2 cellular contexts compared by ENCODE assay signal in the genomic region with DNA sequence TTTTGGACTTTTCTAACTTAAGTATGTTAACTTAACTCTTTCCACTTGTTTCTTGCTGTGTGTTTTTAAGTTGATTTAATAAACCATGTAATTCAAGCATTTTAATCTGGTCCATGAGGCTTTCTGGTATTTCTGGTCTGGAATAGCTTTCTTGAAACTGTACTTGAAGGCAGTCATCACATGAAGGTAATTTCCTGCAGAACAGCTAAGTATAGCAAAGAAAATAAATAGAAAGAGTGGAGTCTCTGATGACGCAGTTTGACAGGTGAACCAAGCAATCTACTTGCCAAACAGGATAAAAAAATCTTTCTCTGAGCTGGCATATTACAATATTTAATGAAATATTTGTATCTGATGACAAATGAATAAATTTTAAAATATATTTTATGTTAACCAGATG.
TF ChIP-seq lines count a peak whose summit lies in the region.

No MANE protein-coding gene starts in this region.

TF ChIP-seq in GM23338, 12 proteins besides CTCF, POLR2A, EP300 and RAD21 (continues in another document):
- TF ChIP-seq, protein P1, sequence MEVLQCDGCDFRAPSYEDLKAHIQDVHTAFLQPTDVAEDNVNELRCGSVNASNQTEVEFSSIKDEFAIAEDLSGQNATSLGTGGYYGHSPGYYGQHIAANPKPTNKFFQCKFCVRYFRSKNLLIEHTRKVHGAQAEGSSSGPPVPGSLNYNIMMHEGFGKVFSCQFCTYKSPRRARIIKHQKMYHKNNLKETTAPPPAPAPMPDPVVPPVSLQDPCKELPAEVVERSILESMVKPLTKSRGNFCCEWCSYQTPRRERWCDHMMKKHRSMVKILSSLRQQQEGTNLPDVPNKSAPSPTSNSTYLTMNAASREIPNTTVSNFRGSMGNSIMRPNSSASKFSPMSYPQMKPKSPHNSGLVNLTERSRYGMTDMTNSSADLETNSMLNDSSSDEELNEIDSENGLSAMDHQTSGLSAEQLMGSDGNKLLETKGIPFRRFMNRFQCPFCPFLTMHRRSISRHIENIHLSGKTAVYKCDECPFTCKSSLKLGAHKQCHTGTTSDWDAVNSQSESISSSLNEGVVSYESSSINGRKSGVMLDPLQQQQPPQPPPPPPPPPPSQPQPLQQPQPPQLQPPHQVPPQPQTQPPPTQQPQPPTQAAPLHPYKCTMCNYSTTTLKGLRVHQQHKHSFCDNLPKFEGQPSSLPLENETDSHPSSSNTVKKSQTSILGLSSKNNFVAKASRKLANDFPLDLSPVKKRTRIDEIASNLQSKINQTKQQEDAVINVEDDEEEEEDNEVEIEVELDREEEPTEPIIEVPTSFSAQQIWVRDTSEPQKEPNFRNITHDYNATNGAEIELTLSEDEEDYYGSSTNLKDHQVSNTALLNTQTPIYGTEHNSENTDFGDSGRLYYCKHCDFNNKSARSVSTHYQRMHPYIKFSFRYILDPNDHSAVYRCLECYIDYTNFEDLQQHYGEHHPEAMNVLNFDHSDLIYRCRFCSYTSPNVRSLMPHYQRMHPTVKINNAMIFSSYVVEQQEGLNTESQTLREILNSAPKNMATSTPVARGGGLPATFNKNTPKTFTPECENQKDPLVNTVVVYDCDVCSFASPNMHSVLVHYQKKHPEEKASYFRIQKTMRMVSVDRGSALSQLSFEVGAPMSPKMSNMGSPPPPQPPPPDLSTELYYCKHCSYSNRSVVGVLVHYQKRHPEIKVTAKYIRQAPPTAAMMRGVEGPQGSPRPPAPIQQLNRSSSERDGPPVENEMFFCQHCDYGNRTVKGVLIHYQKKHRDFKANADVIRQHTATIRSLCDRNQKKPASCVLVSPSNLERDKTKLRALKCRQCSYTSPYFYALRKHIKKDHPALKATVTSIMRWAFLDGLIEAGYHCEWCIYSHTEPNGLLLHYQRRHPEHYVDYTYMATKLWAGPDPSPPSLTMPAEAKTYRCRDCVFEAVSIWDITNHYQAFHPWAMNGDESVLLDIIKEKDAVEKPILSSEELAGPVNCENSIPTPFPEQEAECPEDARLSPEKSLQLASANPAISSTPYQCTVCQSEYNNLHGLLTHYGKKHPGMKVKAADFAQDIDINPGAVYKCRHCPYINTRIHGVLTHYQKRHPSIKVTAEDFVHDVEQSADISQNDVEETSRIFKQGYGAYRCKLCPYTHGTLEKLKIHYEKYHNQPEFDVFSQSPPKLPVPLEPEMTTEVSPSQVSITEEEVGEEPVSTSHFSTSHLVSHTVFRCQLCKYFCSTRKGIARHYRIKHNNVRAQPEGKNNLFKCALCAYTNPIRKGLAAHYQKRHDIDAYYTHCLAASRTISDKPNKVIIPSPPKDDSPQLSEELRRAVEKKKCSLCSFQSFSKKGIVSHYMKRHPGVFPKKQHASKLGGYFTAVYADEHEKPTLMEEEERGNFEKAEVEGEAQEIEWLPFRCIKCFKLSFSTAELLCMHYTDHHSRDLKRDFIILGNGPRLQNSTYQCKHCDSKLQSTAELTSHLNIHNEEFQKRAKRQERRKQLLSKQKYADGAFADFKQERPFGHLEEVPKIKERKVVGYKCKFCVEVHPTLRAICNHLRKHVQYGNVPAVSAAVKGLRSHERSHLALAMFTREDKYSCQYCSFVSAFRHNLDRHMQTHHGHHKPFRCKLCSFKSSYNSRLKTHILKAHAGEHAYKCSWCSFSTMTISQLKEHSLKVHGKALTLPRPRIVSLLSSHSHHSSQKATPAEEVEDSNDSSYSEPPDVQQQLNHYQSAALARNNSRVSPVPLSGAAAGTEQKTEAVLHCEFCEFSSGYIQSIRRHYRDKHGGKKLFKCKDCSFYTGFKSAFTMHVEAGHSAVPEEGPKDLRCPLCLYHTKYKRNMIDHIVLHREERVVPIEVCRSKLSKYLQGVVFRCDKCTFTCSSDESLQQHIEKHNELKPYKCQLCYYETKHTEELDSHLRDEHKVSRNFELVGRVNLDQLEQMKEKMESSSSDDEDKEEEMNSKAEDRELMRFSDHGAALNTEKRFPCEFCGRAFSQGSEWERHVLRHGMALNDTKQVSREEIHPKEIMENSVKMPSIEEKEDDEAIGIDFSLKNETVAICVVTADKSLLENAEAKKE (CRISPR knock-in tag; IDR thresholded peaks at IDR 0.05) = no peak
- no peak for TF ChIP-seq CREB1 (CRISPR knock-in tag; IDR thresholded peaks at IDR 0.05; ENCODE audit: low read depth)
- no peak for TF ChIP-seq JUNB (IDR thresholded peaks at IDR 0.05; ENCODE audit: unreplicated experiment)
- TF ChIP-seq EZH2phosphoT487 (IDR thresholded peaks at IDR 0.05; ENCODE audit: unreplicated experiment) = no peak
- TF ChIP-seq, protein P2, sequence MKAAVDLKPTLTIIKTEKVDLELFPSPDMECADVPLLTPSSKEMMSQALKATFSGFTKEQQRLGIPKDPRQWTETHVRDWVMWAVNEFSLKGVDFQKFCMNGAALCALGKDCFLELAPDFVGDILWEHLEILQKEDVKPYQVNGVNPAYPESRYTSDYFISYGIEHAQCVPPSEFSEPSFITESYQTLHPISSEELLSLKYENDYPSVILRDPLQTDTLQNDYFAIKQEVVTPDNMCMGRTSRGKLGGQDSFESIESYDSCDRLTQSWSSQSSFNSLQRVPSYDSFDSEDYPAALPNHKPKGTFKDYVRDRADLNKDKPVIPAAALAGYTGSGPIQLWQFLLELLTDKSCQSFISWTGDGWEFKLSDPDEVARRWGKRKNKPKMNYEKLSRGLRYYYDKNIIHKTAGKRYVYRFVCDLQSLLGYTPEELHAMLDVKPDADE (IDR thresholded peaks at IDR 0.05) = no peak
- no peak for TF ChIP-seq ZNF114 (CRISPR knock-in tag; IDR thresholded peaks at IDR 0.05)
- no peak for TF ChIP-seq POLR2AphosphoS5 (IDR thresholded peaks at IDR 0.05; ENCODE audit: low read depth)
- TF ChIP-seq EZH2 (IDR thresholded peaks at IDR 0.05; ENCODE audit: low read depth, unreplicated experiment) = no peak
- no peak for TF ChIP-seq NANOG (IDR thresholded peaks at IDR 0.05; ENCODE audit: borderline replicate concordance)
- TF ChIP-seq STAT1 (IDR thresholded peaks at IDR 0.05; ENCODE audit: unreplicated experiment) = no peak
- no peak for TF ChIP-seq ZNF331 (CRISPR knock-in tag; IDR thresholded peaks at IDR 0.05; ENCODE audit: low read depth)

TF ChIP-seq in WTC11, 78 proteins besides CTCF, POLR2A, EP300 and RAD21 (continued from another document):
- TF ChIP-seq, protein P3, sequence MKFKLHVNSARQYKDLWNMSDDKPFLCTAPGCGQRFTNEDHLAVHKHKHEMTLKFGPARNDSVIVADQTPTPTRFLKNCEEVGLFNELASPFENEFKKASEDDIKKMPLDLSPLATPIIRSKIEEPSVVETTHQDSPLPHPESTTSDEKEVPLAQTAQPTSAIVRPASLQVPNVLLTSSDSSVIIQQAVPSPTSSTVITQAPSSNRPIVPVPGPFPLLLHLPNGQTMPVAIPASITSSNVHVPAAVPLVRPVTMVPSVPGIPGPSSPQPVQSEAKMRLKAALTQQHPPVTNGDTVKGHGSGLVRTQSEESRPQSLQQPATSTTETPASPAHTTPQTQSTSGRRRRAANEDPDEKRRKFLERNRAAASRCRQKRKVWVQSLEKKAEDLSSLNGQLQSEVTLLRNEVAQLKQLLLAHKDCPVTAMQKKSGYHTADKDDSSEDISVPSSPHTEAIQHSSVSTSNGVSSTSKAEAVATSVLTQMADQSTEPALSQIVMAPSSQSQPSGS (CRISPR knock-in tag; IDR thresholded peaks at IDR 0.05; ENCODE audit: borderline replicate concordance, low read depth) = no peak
- TF ChIP-seq MXD4 (CRISPR knock-in tag; IDR thresholded peaks at IDR 0.05; ENCODE audit: borderline replicate concordance) = no peak
